ENCODE assay signal across 8 cellular contexts in genomic region chr16:54282202-54282922, GRCh38. TPM values are rescaled to one million over a fixed set of nuclear protein-coding genes. Genes with fewer than 3 reads are reported as not detected.
DNase-seq lines count a peak whose midpoint lies in the region; ATAC-seq and TF ChIP-seq lines count a peak whose summit lies in the region.

No MANE protein-coding gene starts in this region.

- ATAC-seq in Right ventricle myocardium superior (ENCODE audit: poor library complexity): peak; percentile 40

- POLR2A ChIA-PET in RWPE1 (lab: Yijun Ruan, JAX; ENCODE audit: low non-redundant PET): no interaction called here

- H3K4me3 ChIP-seq in skeletal muscle cell (ENCODE audit: low read depth, low read length): peak overlapping the region; percentile 73

- intact Hi-C loops in Right ventricle myocardium superior (cut with DNase I) (loop anchor here (10.0 kb wide), 3 partner anchors 132 to 388 kb away; no protein-coding TSS in a partner anchor), posterior vena cava (cut with DNase I) (no loop called here)

- DNase-seq in NCI-H748 (lab: John Stamatoyannopoulos, UW; ENCODE audit: unreplicated experiment): peak; percentile 54
- no peak for DNase-seq in NCI-H748 treated with DMSO at 0.1 percent for 48 hours (lab: John Stamatoyannopoulos, UW)
- peak; percentile 48 for DNase-seq in RWPE1 (ENCODE audit: low spot score)
- peak; percentile 77 for DNase-seq in Right ventricle myocardium superior
- DNase-seq in skeletal muscle cell (ENCODE audit: low read depth): no peak
- no peak for DNase-seq in posterior vena cava (ENCODE audit: low spot score)
- no peak for DNase-seq in DMS79 treated with DMSO at 0.1 percent for 48 hours (lab: John Stamatoyannopoulos, UW)
- no peak for DNase-seq in NCI-H2227 (lab: John Stamatoyannopoulos, UW; ENCODE audit: unreplicated experiment)

- TF ChIP-seq CTCF in RWPE1 (conservative IDR thresholded peaks at IDR 0.05; ENCODE audit: low read depth): peak; percentile 59

- CTCF ChIA-PET in RWPE1 (lab: Yijun Ruan, JAX): interaction anchor here (0.5 to 1.5 kb wide), 8 partner anchors 27 to 1180 kb away, joined by 3 to 11 read pairs (median 4); partner anchors contain the start of gene IRX5

- no peak overlapping the region for H3K27ac ChIP-seq in RWPE1

RNA-seq across cellular contexts. Expression of gene IRX3, which starts 4.2 kb away (rescaled TPM):
- total RNA-seq in Right ventricle myocardium superior: 42.4 TPM
- total RNA-seq in posterior vena cava: 1 to 10 TPM; 2.7 to 4.4 TPM

Comparison
In these comparisons a context has a peak if more than half of its experiments do, and no peak if none do; other contexts are left out.
1. DNase-seq: peak in NCI-H748 (single experiment), RWPE1 (single experiment) and Right ventricle myocardium superior (single experiment); none in NCI-H748 treated with DMSO at 0.1 percent for 48 hours (single experiment), skeletal muscle cell (single experiment), posterior vena cava (single experiment), DMS79 treated with DMSO at 0.1 percent for 48 hours (single experiment) and NCI-H2227 (single experiment).